In the genomic region with DNA sequence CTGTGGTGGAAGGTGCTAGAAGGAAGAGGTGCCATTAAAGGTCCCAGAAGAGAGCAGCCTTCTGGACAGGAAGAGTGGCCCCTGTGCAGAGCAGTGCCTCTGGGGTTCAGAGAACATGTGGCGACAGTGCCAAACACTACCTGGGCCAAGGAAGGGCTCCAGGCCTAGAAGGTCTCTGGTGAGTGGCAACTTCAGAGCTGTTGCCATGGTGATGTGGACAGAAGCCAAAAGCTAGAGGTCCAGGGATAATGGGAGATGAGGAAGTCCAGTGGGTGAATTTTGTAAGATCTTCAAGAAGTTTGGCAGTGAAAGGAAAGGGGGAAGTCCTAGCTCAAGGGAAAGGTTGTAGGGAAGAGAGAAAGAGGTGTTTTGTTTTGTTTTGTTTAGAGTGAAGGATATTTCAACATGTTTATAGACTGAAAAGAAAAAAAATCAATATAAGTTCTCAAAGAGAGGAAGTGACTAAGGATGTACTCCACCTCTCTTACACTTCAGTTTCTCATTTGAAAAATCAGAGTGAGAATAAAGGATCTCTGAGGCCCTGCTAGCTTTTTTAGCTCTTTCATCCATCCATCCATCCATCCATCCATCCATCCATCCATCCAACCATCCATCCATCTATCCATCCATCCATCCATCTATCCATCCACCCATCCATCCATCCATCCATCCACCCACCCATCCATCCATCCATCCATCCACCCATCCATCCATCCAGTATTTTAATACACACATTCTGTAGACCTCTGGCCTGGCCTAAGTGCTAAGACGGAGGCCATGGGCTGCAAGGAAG, we compare ENCODE assay signal across 8 cellular contexts.
DNase-seq lines count a peak whose midpoint lies in the region; ATAC-seq and TF ChIP-seq lines count a peak whose summit lies in the region.

No MANE protein-coding gene starts in this region.

- peaks cover 24% of the 10 kb centered on the region for H3K4me1 Mint-ChIP-seq in T-helper 17 cell

- no peaks in the 10 kb centered on the region for H3K27me3 Mint-ChIP-seq in T-helper 17 cell

- in situ Hi-C loops in gastrocnemius medialis (cut with MboI; ENCODE audit: low sequenced_read_pairs in 4 of 4), result no loop called here

- H3K4me3 ChIP-seq in HCT116 (replicated peaks in 1 of 2; ENCODE audit: low read depth in 1 of 2, low read length in 2 of 2) (no peak overlapping the region), esophagus muscularis mucosa (no peak overlapping the region), gastrocnemius medialis (no peak overlapping the region)

- peak overlapping the region; percentile 16; the same call in 1 of the 2 replicates for H3K4me2 ChIP-seq in HCT116 (ENCODE audit: low read length)

- POLR2A ChIA-PET in HCT116 (lab: Charles Lee), result interaction anchor here (0.8 to 1.5 kb wide), 4 partner anchors 9 to 66 kb away, joined by 3 to 8 read pairs (median 4); no protein-coding TSS in a partner anchor

- TF ChIP-seq POLR2A in HCT116 (IDR thresholded peaks at IDR 0.05; ENCODE audit: borderline replicate concordance, extremely low read depth, insufficient read depth, insufficient read length) (no peak), esophagus muscularis mucosa (IDR thresholded peaks at IDR 0.05; ENCODE audit: low read depth) (no peak), gastrocnemius medialis (IDR thresholded peaks at IDR 0.05) (no peak)

- H3K27me3 ChIP-seq in HCT116 (ENCODE audit: insufficient read depth, low read length) (no peaks in the 10 kb centered on the region), esophagus muscularis mucosa (no peaks in the 10 kb centered on the region), gastrocnemius medialis (no peaks in the 10 kb centered on the region)

- H3K4me1 ChIP-seq in HCT116 (ENCODE audit: control insufficient read depth in 1 of 2, insufficient read depth in 2 of 2, low read length in 2 of 2) (peaks cover 29 to 55% of the 10 kb centered on the region in 2 experiments), esophagus muscularis mucosa (peaks cover 0 to 8% (median 3%) of the 10 kb centered on the region in 4 donors), gastrocnemius medialis (no peaks in the 10 kb centered on the region)

- H3K9me3 ChIP-seq in HCT116 (ENCODE audit: control insufficient read depth in 1 of 2, insufficient read depth in 1 of 2, low read depth in 1 of 2, low read length in 2 of 2), result no peaks in the 10 kb centered on the region
- H3K9me3 ChIP-seq in T-helper 17 cell (ENCODE audit: control insufficient read depth, low read length, poor library complexity, severe bottlenecking), result no peaks in the 10 kb centered on the region
- H3K9me3 ChIP-seq in esophagus muscularis mucosa, result no peaks in the 10 kb centered on the region
- no peaks in the 10 kb centered on the region for H3K9me3 ChIP-seq in gastrocnemius medialis

- RAD21 ChIA-PET in HCT116 (lab: Charles Lee; ENCODE audit: low non-redundant PET in 1 of 2, low total read pairs in 2 of 2, uncharacterized antibody in 2 of 2, unreplicated experiment in 2 of 2), result no interaction called here

- H3K36me3 ChIP-seq in HCT116 (ENCODE audit: control insufficient read depth in 1 of 2, insufficient read depth in 2 of 2, low read length in 2 of 2) (0 out of 4 replicates have a peak, but pooled peaks cover 0 to 3% of the 10 kb centered on the region in 2 experiments), esophagus muscularis mucosa (no peaks in the 10 kb centered on the region), gastrocnemius medialis (no peaks in the 10 kb centered on the region)

- no peaks in the 10 kb centered on the region for H4K20me1 ChIP-seq in HCT116 (ENCODE audit: insufficient read depth)

- WGBS in esophagus muscularis mucosa, result 90% methylated on average over 2 of the region's 2 CpGs

- H3K9ac ChIP-seq in HCT116 (ENCODE audit: low read length), result no peak overlapping the region

- peak; percentile 87 for DNase-seq in CD1c-positive myeloid dendritic cell (ENCODE audit: extremely low spot score)
- no peak for DNase-seq in HCT116 (ENCODE audit: low read depth, low spot score)
- no peak for DNase-seq in T-helper 17 cell
- peak; percentile 63 for DNase-seq in glomerular visceral epithelial cell (ENCODE audit: extremely low spot score)
- DNase-seq in esophagus muscularis mucosa (ENCODE audit: extremely low spot score), result no peak
- DNase-seq in gastrocnemius medialis, result no peak
- DNase-seq in GM19240 (ENCODE audit: insufficient read length, low spot score), result no peak

- no peaks in the 10 kb centered on the region for H3K79me2 ChIP-seq in HCT116 (ENCODE audit: insufficient read depth, low read length)

- CTCF ChIA-PET in HCT116 (lab: Charles Lee), result interaction anchor here (1.0 kb wide), 1 partner anchor 67 kb away, joined by 4 read pairs; no protein-coding TSS in a partner anchor

- H2AFZ ChIP-seq in HCT116 (ENCODE audit: low read depth, low read length, poor library complexity, severe bottlenecking), result no peak overlapping the region

- H3K27ac ChIP-seq in HCT116 (ENCODE audit: low read depth, low read length), result no peak overlapping the region
- H3K27ac ChIP-seq in esophagus muscularis mucosa (replicated peaks in 1 of 4), result no peak overlapping the region
- no peak overlapping the region for H3K27ac ChIP-seq in gastrocnemius medialis

- no peaks in the 10 kb centered on the region for H3K36me3 Mint-ChIP-seq in T-helper 17 cell (ENCODE audit: low read depth)

- TF ChIP-seq CTCF in HCT116 (IDR thresholded peaks at IDR 0.05 in 2 of 3, conservative IDR thresholded peaks at IDR 0.05 in 1 of 3; ENCODE audit: borderline replicate concordance in 1 of 3, insufficient read depth in 1 of 3, low read depth in 2 of 3, low read length in 2 of 3) (no peak), esophagus muscularis mucosa (IDR thresholded peaks at IDR 0.05) (no peak), gastrocnemius medialis (IDR thresholded peaks at IDR 0.05 in 4 of 5, conservative IDR thresholded peaks at IDR 0.05 in 1 of 5) (no peak)

- ATAC-seq in HCT116 (no peak), T-helper 17 cell (peak; percentile 59), GM19463 (IDR thresholded peaks at IDR 0.05; ENCODE audit: unreplicated experiment) (no peak), gastrocnemius medialis (no peak)

- H3K27ac Mint-ChIP-seq in T-helper 17 cell, result peak overlapping the region; percentile 62

- no peak for TF ChIP-seq RAD21 in HCT116 (IDR thresholded peaks at IDR 0.05; ENCODE audit: low read depth)

- no peaks in the 10 kb centered on the region for H3K9me2 ChIP-seq in HCT116 (ENCODE audit: insufficient read depth)

- TF ChIP-seq EP300 in esophagus muscularis mucosa (IDR thresholded peaks at IDR 0.05), result no peak

- H3K4me3 Mint-ChIP-seq in T-helper 17 cell, result no peak overlapping the region

- BruUV-seq in HCT116 (replicated peaks; lab: Mats Ljungman, UMichigan), result no TSS peak

- intact Hi-C loops in HCT116 (cut with micrococcal nuclease), result no loop called here
- intact Hi-C loops in esophagus muscularis mucosa (cut with DNase I), result no loop called here
- intact Hi-C loops in gastrocnemius medialis (cut with DNase I; ENCODE audit: low total_unique reads), result no loop called here

TF ChIP-seq in HCT116, 20 proteins besides CTCF, POLR2A, EP300 and RAD21 (continues in another document):
- no peak for TF ChIP-seq ZBTB33 (IDR thresholded peaks at IDR 0.05; ENCODE audit: extremely low read depth, insufficient replicate concordance, low read length)
- TF ChIP-seq CEBPB (IDR thresholded peaks at IDR 0.05; ENCODE audit: low read depth), result no peak
- TF ChIP-seq, protein P1, sequence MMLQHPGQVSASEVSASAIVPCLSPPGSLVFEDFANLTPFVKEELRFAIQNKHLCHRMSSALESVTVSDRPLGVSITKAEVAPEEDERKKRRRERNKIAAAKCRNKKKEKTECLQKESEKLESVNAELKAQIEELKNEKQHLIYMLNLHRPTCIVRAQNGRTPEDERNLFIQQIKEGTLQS (IDR thresholded peaks at IDR 0.05), result no peak
- TF ChIP-seq FOSL1 (IDR thresholded peaks at IDR 0.05; ENCODE audit: low read depth), result no peak
- TF ChIP-seq MAX (IDR thresholded peaks at IDR 0.05), result no peak

Comparison
In these comparisons a context has a peak if more than half of its experiments do, and no peak if none do; other contexts are left out.
1. DNase-seq: peak in CD1c-positive myeloid dendritic cell (single experiment) and glomerular visceral epithelial cell (single experiment); none in HCT116 (single experiment), T-helper 17 cell (0 of 3), esophagus muscularis mucosa (single experiment), gastrocnemius medialis (0 of 2) and GM19240 (single experiment).